ENCODE assay signal across 1 cellular context in genomic region chr19:771332-771785, GRCh38.
A peak's percentile ranks its signal among the peaks of the same experiment; 100 is the strongest.
TF ChIP-seq lines count a peak whose summit lies in the region.

No MANE protein-coding gene starts in this region.

TF ChIP-seq in HEK293, 187 proteins besides CTCF, POLR2A, EP300 and RAD21 (continued from another document):
- no peak for TF ChIP-seq HIC1 (tag by site-specific recombination; IDR thresholded peaks at IDR 0.05)
- TF ChIP-seq, protein P1, sequence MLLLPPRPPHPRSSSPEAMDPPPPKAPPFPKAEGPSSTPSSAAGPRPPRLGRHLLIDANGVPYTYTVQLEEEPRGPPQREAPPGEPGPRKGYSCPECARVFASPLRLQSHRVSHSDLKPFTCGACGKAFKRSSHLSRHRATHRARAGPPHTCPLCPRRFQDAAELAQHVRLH (tag by site-specific recombination; IDR thresholded peaks at IDR 0.05), result 0 out of 2 replicates have a peak, but pooled peaks have one; percentile 50
